28 cellular contexts compared by ENCODE assay signal in genomic region chr1:229828461-229828860, GRCh38.
"Had no signal": no experiment of that assay in that cellular context is flagged by ENCODE, and none has a peak within 500 bp of the region (broad histone marks: within the 10 kb centered on the region; RNA-seq: fewer than 3 reads in every experiment).

No MANE protein-coding gene starts in this region.

- H3K4me1 ChIP-seq: breast epithelium, colonic mucosa had no signal

- H3K4me3 ChIP-seq: breast epithelium, cardiac muscle cell, colonic mucosa, dorsolateral prefrontal cortex had no signal

- H3K9me3 ChIP-seq: breast epithelium, colonic mucosa had no signal

- H3K36me3 ChIP-seq: breast epithelium, cardiac muscle cell, colonic mucosa had no signal

- H3K27ac ChIP-seq: breast epithelium, cardiac muscle cell, colonic mucosa, dorsolateral prefrontal cortex, VCaP had no signal

- H3K27me3 ChIP-seq: breast epithelium, cardiac muscle cell, colonic mucosa, dorsolateral prefrontal cortex had no signal

- DNase-seq: activated CD4-positive, alpha-beta memory T cell treated with anti-CD3 and anti-CD28 coated beads, Interleukin-2, amount 10 ng/mL, durations not matched to agents 7 days and 5 days; activated CD4-positive, alpha-beta T cell treated with anti-CD3 and anti-CD28 coated beads for 1 hour; activated CD4-positive, alpha-beta T cell treated with anti-CD3 and anti-CD28 coated beads for 4 hours; activated CD4-positive, alpha-beta T cell treated with anti-CD3 and anti-CD28 coated beads, Interleukin-2, amount 10 ng/mL, durations not matched to agents 7 days and 5 days; activated CD4-positive, alpha-beta T cell treated with anti-CD3 and anti-CD28 coated beads, Interleukin-2, amount 50 U/mL, for 4 hours; activated CD8-positive, alpha-beta memory T cell treated with anti-CD3 and anti-CD28 coated beads, Interleukin-2, amount 50 U/mL, for 48 hours; activated gamma-delta T cell; activated naive CD4-positive, alpha-beta T cell; activated naive CD4-positive, alpha-beta T cell treated with anti-CD3 and anti-CD28 coated beads, Interleukin-2, amount 10 ng/mL, durations not matched to agents 7 days and 5 days; activated naive CD8-positive, alpha-beta T cell treated with anti-CD3 and anti-CD28 coated beads, Interleukin-2, amount 10 ng/mL, durations not matched to agents 7 days and 5 days; activated T-cell treated with anti-CD3 and anti-CD28 coated beads for 4 hours; activated T-cell treated with anti-CD3 and anti-CD28 coated beads, Interleukin-2, amount 50 U/mL, for 24 hours; activated T-cell treated with anti-CD3 and anti-CD28 coated beads, Interleukin-2, amount 50 U/mL, for 72 hours; central memory CD4-positive, alpha-beta T cell; cerebellar nuclear complex; colonic mucosa; dorsolateral prefrontal cortex; effector memory CD4-positive, alpha-beta T cell; endodermal cell; foreskin fibroblast; glutamatergic neuron; T-helper 2 cell had no signal

- ATAC-seq: activated naive CD4-positive, alpha-beta T cell treated with anti-CD3 and anti-CD28 coated beads, Interleukin-2, amount 50 U/mL, for 72 hours; activated T-cell treated with anti-CD3 and anti-CD28 coated beads, Interleukin-2, amount 50 U/mL, for 72 hours; esophagus mucosa; WTC11 had no signal
